Comparison of ENCODE assay signal across 8 cellular contexts in the genomic region with DNA sequence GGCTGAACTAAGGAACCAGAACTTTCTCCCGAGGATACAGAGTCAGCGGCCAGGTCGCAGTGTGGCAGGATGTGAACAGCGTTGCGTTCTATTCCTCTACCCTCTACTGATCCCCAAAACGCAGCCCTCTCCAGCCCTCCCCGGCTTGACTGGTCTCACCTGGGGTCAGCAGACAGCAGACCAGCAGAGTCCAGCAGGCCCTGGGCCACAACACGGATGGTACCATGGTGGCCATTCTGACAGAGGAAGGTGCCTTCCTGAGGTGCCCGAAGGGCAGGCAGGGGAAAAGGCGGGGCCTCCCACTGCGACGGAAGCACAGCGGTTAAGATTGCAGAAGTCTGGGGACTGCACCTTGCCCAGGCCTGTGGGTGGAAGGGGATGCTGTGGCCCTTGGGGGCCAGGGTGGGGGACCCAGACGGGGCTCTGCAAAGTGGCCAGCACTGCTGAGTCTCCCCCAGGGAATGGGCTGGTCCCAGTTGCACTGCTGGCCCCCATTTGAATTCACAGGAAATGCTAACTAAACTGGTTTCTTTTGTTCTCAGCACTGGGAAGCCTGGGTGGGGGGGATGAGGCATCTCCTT. TPM values are rescaled to one million over a fixed set of nuclear protein-coding genes. Genes with fewer than 3 reads are reported as not detected.
DNase-seq lines count a peak whose midpoint lies in the region; ATAC-seq lines count a peak whose summit lies in the region.

Gene ICAM3, minus strand, starts transcription at position 245 of the 581 bp plus-strand sequence. Its CDS starts 10 bp downstream, at position 235.

- H3K36me3 Mint-ChIP-seq in immature natural killer cell = no peaks in the 10 kb centered on the region
- peaks cover 27% of the 10 kb centered on the region for H3K36me3 Mint-ChIP-seq in stimulated activated effector memory CD8-positive, alpha-beta T cell treated with anti-CD3 and anti-CD28 coated beads, Interleukin-12 subunit alpha, Interleukin-12 subunit beta, amount 100 ng/mL, for 72 hours

- H3K4me1 Mint-ChIP-seq in immature natural killer cell = peaks cover 22 to 27% of the 10 kb centered on the region in 2 donors
- H3K4me1 Mint-ChIP-seq in stimulated activated effector memory CD8-positive, alpha-beta T cell treated with anti-CD3 and anti-CD28 coated beads, Interleukin-12 subunit alpha, Interleukin-12 subunit beta, amount 100 ng/mL, for 72 hours = peaks cover 31% of the 10 kb centered on the region

- ATAC-seq in GM18909 (IDR thresholded peaks at IDR 0.05; ENCODE audit: poor library complexity, unreplicated experiment) = peak; percentile 72
- ATAC-seq in stimulated activated effector memory CD8-positive, alpha-beta T cell treated with anti-CD3 and anti-CD28 coated beads, Interleukin-12 subunit alpha, Interleukin-12 subunit beta, amount 100 ng/mL, for 72 hours = peak; percentile 93
- no peak for ATAC-seq in GM21360 (IDR thresholded peaks at IDR 0.05; ENCODE audit: unreplicated experiment)

- in situ Hi-C loops in KBM-7 (cut with MboI; ENCODE audit: low pct_unique_long_range_greater_than_20kb, low sequenced_read_pairs) = no loop called here

- POLR2A ChIA-PET in activated CD8-positive, alpha-beta memory T cell treated with anti-CD3 and anti-CD28 coated beads for 36 hours (lab: Charles Lee) = interaction anchor here (0.6 kb wide), 1 partner anchor 56 kb away, joined by 3 read pairs; no protein-coding TSS in a partner anchor

- CTCF ChIA-PET in activated CD8-positive, alpha-beta memory T cell treated with anti-CD3 and anti-CD28 coated beads for 36 hours (lab: Charles Lee) = interaction anchor here (1.4 kb wide), 1 partner anchor 8 kb away, joined by 5 read pairs; no protein-coding TSS in a partner anchor

- H3K9me3 Mint-ChIP-seq in immature natural killer cell = no peaks in the 10 kb centered on the region
- no peaks in the 10 kb centered on the region for H3K9me3 Mint-ChIP-seq in stimulated activated effector memory CD8-positive, alpha-beta T cell treated with anti-CD3 and anti-CD28 coated beads, Interleukin-12 subunit alpha, Interleukin-12 subunit beta, amount 100 ng/mL, for 72 hours

- H3K27me3 Mint-ChIP-seq in immature natural killer cell (ENCODE audit: low read depth in 3 of 3) = peaks cover 0 to 6% (median 3%) of the 10 kb centered on the region in 3 donors

- peak; percentile 73 for DNase-seq in KBM-7
- DNase-seq in immature natural killer cell = peak; percentile 47 to 56 (median 47)
- DNase-seq in stimulated activated effector memory CD8-positive, alpha-beta T cell treated with anti-CD3 and anti-CD28 coated beads, Interleukin-12 subunit alpha, Interleukin-12 subunit beta, amount 100 ng/mL, for 72 hours (ENCODE audit: low spot score in 2 of 2) = peak; percentile 51 to 85
- DNase-seq in DMS79 treated with DMSO at 0.1 percent for 48 hours (lab: John Stamatoyannopoulos, UW) = no peak
- no peak for DNase-seq in DMS 273 (lab: John Stamatoyannopoulos, UW; ENCODE audit: unreplicated experiment)

- peak within 1 kb of the TSS; percentile 94 to 99 (median 97) for H3K4me3 Mint-ChIP-seq in immature natural killer cell
- peak within 1 kb of the TSS; percentile 79 for H3K4me3 Mint-ChIP-seq in stimulated activated effector memory CD8-positive, alpha-beta T cell treated with anti-CD3 and anti-CD28 coated beads, Interleukin-12 subunit alpha, Interleukin-12 subunit beta, amount 100 ng/mL, for 72 hours

- peak within 1 kb of the TSS; percentile 93 to 96 (median 95) for H3K27ac Mint-ChIP-seq in immature natural killer cell
- H3K27ac Mint-ChIP-seq in stimulated activated effector memory CD8-positive, alpha-beta T cell treated with anti-CD3 and anti-CD28 coated beads, Interleukin-12 subunit alpha, Interleukin-12 subunit beta, amount 100 ng/mL, for 72 hours = peak within 1 kb of the TSS; percentile 97

RNA-seq across cellular contexts. Expression of gene ICAM3, which starts in this region (rescaled TPM):
- total RNA-seq in activated CD8-positive, alpha-beta memory T cell treated with anti-CD3 and anti-CD28 coated beads for 36 hours = 10 to 100 TPM; 87.5 to 89.4 TPM
- 100 to 1,000 TPM; 263 to 292 (median 280) TPM for polyA plus RNA-seq in immature natural killer cell

Comparison
In these comparisons a context has a peak if more than half of its experiments do, and no peak if none do; other contexts are left out.
1. DNase-seq: peak in KBM-7 (single experiment), immature natural killer cell (3 of 3) and stimulated activated effector memory CD8-positive, alpha-beta T cell treated with anti-CD3 and anti-CD28 coated beads, Interleukin-12 subunit alpha, Interleukin-12 subunit beta, amount 100 ng/mL, for 72 hours (2 of 2); none in DMS79 treated with DMSO at 0.1 percent for 48 hours (single experiment) and DMS 273 (single experiment).